1 cellular context compared by ENCODE assay signal in genomic region chr10:133335238-133336122, GRCh38.
TF ChIP-seq lines count a peak whose summit lies in the region.

No MANE protein-coding gene starts in this region.

TF ChIP-seq in GM12878, 131 proteins besides CTCF, POLR2A, EP300 and RAD21:
- TF ChIP-seq MEF2B (IDR thresholded peaks at IDR 0.05; ENCODE audit: partially characterized antibody, poor library complexity, severe bottlenecking) (peak; percentile 16), NR2C1 (IDR thresholded peaks at IDR 0.05) (no peak), IRF3 (IDR thresholded peaks at IDR 0.05) (no peak), HDAC2 (IDR thresholded peaks at IDR 0.05) (no peak), MXI1 (IDR thresholded peaks at IDR 0.05; ENCODE audit: low read depth, low read length) (no peak), USF2 (IDR thresholded peaks at IDR 0.05; ENCODE audit: borderline replicate concordance, low read depth, low read length) (no peak), MTA2 (IDR thresholded peaks at IDR 0.05; ENCODE audit: low read depth) (no peak), SREBF1 (IDR thresholded peaks at IDR 0.05; ENCODE audit: low read length) (no peak), RCOR1 (conservative IDR thresholded peaks at IDR 0.05; ENCODE audit: low read depth, low read length) (no peak), SP1 (IDR thresholded peaks at IDR 0.05; ENCODE audit: low read depth, low read length) (no peak), BCLAF1 (IDR thresholded peaks at IDR 0.05) (no peak), ZBTB33 (IDR thresholded peaks at IDR 0.05) (no peak), RBBP5 (conservative IDR thresholded peaks at IDR 0.05) (no peak), RELA (IDR thresholded peaks at IDR 0.05; ENCODE audit: borderline replicate concordance, partially characterized antibody) (no peak), SKIL (IDR thresholded peaks at IDR 0.05; ENCODE audit: low read depth, poor library complexity, severe bottlenecking) (no peak), MAX (IDR thresholded peaks at IDR 0.05; ENCODE audit: low read depth, low read length) (no peak), LARP7 (IDR thresholded peaks at IDR 0.05) (0 out of 2 replicates have a peak, but pooled peaks have one; percentile 18), FOS (IDR thresholded peaks at IDR 0.05; ENCODE audit: borderline replicate concordance, extremely low read depth, insufficient read length) (no peak), CEBPZ (IDR thresholded peaks at IDR 0.05; ENCODE audit: low read depth, low read length) (no peak), BMI1 (IDR thresholded peaks at IDR 0.05; ENCODE audit: borderline replicate concordance) (peak; percentile 92), ZNF207 (IDR thresholded peaks at IDR 0.05; ENCODE audit: borderline replicate concordance) (no peak), ATF7 (IDR thresholded peaks at IDR 0.05; ENCODE audit: low read depth) (no peak), IRF4 (IDR thresholded peaks at IDR 0.05; ENCODE audit: low read depth, low read length) (no peak)
